Comparison of ENCODE assay signal across 16 cellular contexts in the genomic region with DNA sequence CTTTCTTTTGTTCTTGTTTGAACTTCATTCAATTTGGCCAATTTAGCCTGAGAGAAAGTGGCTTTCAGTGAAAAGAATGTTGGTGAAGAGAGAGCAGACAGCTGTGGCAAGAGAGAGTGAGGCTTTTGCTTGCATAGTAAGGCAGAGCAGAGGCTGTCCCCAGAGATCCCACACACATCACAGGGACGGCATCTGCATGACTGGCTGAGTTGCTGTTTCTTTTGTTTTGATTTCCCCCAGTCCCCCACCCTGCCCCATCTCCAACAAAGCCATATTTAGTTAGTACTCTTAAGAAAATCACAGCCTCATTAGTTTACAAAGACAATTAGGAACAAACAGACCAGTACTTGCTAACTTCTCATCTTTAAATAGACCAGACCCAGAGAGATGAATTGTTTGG.
A peak's percentile ranks its signal among the peaks of the same experiment; 100 is the strongest.
DNase-seq lines count a peak whose midpoint lies in the region; ATAC-seq lines count a peak whose summit lies in the region.
"Had no signal": no experiment of that assay in that cellular context is flagged by ENCODE, and none has a peak within 500 bp of the region (broad histone marks: within the 10 kb centered on the region; RNA-seq: fewer than 3 reads in every experiment).

No MANE protein-coding gene starts in this region.

- ATAC-seq in GM19324 (IDR thresholded peaks at IDR 0.05; ENCODE audit: low FRiP score, unreplicated experiment), result no peak
- ATAC-seq: natural killer cell treated with Interleukin-12 subunit alpha and Interleukin-12 subunit beta and Interleukin-15 and Interleukin-18, amount 100 ng/mL, for 72 hours had no signal

- no peak overlapping the region for H3K4me3 ChIP-seq in skeletal muscle cell (ENCODE audit: low read depth, low read length)
- H3K4me3 ChIP-seq: adrenal gland, colonic mucosa, SK-N-MC had no signal

- DNase-seq in DMS79 treated with DMSO at 0.1 percent for 48 hours (lab: John Stamatoyannopoulos, UW) (peak; percentile 5), DMS79 (lab: John Stamatoyannopoulos, UW) (no peak), NCI-H2171 (lab: John Stamatoyannopoulos, UW) (peak; percentile 10), iPS DF 19.7 (ENCODE audit: low read depth, low spot score) (peak; percentile 42), skeletal muscle cell (ENCODE audit: low read depth) (peak; percentile 3), cerebellar cortex (ENCODE audit: low spot score) (no peak), NOMO-1 treated with dmso at 0.1 percent for 144 hours (lab: John Stamatoyannopoulos, UW; ENCODE audit: unreplicated experiment) (no peak)
- DNase-seq: 8988T; activated T-cell treated with anti-CD3 and anti-CD28 coated beads, Interleukin-2, amount 50 U/mL, for 24 hours; adrenal gland; CD8-positive, alpha-beta memory T cell; colonic mucosa; kidney had no signal

Comparison
In these comparisons a context has a peak if more than half of its experiments do, and no peak if none do; other contexts are left out.
1. DNase-seq: peak in DMS79 treated with DMSO at 0.1 percent for 48 hours (single experiment), NCI-H2171 (single experiment), iPS DF 19.7 (single experiment) and skeletal muscle cell (single experiment); none in DMS79 (single experiment), cerebellar cortex (single experiment) and NOMO-1 treated with dmso at 0.1 percent for 144 hours (single experiment).